11 cellular contexts compared by ENCODE assay signal in genomic region chr10:29470843-29471482, GRCh38.
DNase-seq lines count a peak whose midpoint lies in the region; TF ChIP-seq lines count a peak whose summit lies in the region.
"Had no signal": no experiment of that assay in that cellular context is flagged by ENCODE, and none has a peak within 500 bp of the region (broad histone marks: within the 10 kb centered on the region; RNA-seq: fewer than 3 reads in every experiment).

No MANE protein-coding gene starts in this region.

- H3K27me3 ChIP-seq in skeletal muscle tissue (ENCODE audit: control insufficient read depth in 3 of 3, insufficient read depth in 3 of 3, low read length in 3 of 3), result no peaks in the 10 kb centered on the region
- H3K27me3 ChIP-seq: BLaER1, spleen had no signal

- DNase-seq in EH (ENCODE audit: low read depth) (peak; percentile 76), SK-MEL-5 (ENCODE audit: low read depth, low spot score) (peak; percentile 1), iris pigment epithelial cell (ENCODE audit: low read depth) (peak; percentile 38), NK-92 (lab: John Stamatoyannopoulos, UW; ENCODE audit: unreplicated experiment) (no peak), activated gamma-delta T cell treated with Interleukin-2 at 50 U/mL for 16 hours (no peak), GM10266 (ENCODE audit: extremely low spot score) (no peak)
- no peak for DNase-seq in stimulated activated CD8-positive, alpha-beta memory T cell treated with anti-CD3 and anti-CD28 coated beads, Interleukin-4, amount 100 ng/mL, for 48 hours
- DNase-seq: NCI-H345, spleen had no signal

- peak overlapping the region; percentile 60 for H3K27ac ChIP-seq in skeletal muscle tissue (ENCODE audit: low read depth, low read length)
- H3K27ac ChIP-seq: BLaER1, spleen had no signal

- peaks cover 42 to 68% (median 66%) of the 10 kb centered on the region in 3 donors for H3K4me1 ChIP-seq in skeletal muscle tissue (ENCODE audit: control insufficient read depth in 3 of 3, insufficient read depth in 3 of 3, low read length in 3 of 3)
- H3K4me1 ChIP-seq: BLaER1, spleen had no signal

- in situ Hi-C loops in SK-MEL-5 (cut with HindIII; ENCODE audit: low pct_unique_long_range_greater_than_20kb, low sequenced_read_pairs), result no loop called here

- H3K9me3 ChIP-seq in skeletal muscle tissue (ENCODE audit: control insufficient read depth in 3 of 3, low read length in 3 of 3), result no peaks in the 10 kb centered on the region
- H3K9me3 ChIP-seq: BLaER1, spleen had no signal

- H3K9ac ChIP-seq in skeletal muscle tissue (ENCODE audit: low read depth in 1 of 3, low read length in 3 of 3), result peak overlapping the region in 1 of 3 donors; percentile 54
- H3K9ac ChIP-seq: BLaER1 had no signal

- H3K36me3 ChIP-seq in skeletal muscle tissue (ENCODE audit: control insufficient read depth in 3 of 3, insufficient read depth in 3 of 3, low read length in 3 of 3), result peaks cover 65 to 76% (median 66%) of the 10 kb centered on the region in 3 donors

- no peak for TF ChIP-seq CTCF in GM10266 (IDR thresholded peaks at IDR 0.05; ENCODE audit: control insufficient read depth, insufficient read depth, low read depth, missing control alignments)

- H3K4me3 ChIP-seq in skeletal muscle tissue (ENCODE audit: low read length in 3 of 3), result no peak overlapping the region
- H3K4me3 ChIP-seq: BLaER1, spleen had no signal

Comparison
In these comparisons a context has a peak if more than half of its experiments do, and no peak if none do; other contexts are left out.
1. DNase-seq: peak in EH (single experiment), SK-MEL-5 (single experiment) and iris pigment epithelial cell (single experiment); none in NK-92 (single experiment), stimulated activated CD8-positive, alpha-beta memory T cell treated with anti-CD3 and anti-CD28 coated beads, Interleukin-4, amount 100 ng/mL, for 48 hours (single experiment), activated gamma-delta T cell treated with Interleukin-2 at 50 U/mL for 16 hours (single experiment) and GM10266 (single experiment).